ENCODE assay signal across 14 cellular contexts in the genomic region with DNA sequence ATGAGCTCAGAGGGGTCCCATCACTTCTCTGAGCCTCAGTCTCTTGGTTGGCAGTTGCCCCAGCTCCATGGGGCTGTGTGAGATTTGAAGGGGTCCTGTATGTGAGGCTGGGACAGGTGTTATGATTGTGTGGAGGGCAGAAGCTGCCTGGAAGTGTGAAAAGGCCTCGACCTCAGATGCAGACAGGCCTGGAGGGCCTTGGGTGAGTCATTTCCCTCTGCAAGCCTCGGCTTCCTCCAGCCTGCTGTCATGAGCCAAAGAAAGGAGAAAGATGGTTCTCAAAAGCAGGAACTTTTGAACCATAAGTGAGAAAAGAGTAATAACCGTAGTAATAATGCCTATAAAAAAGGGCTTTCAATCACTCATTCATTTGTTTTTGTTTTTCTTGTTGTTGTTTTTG. TPM values are rescaled to one million over a fixed set of nuclear protein-coding genes. Genes with fewer than 3 reads are reported as not detected.
A peak's percentile ranks its signal among the peaks of the same experiment; 100 is the strongest.
DNase-seq lines count a peak whose midpoint lies in the region; ATAC-seq and TF ChIP-seq lines count a peak whose summit lies in the region.
"Had no signal": no experiment of that assay in that cellular context is flagged by ENCODE, and none has a peak within 500 bp of the region (broad histone marks: within the 10 kb centered on the region; RNA-seq: fewer than 3 reads in every experiment).

No MANE protein-coding gene starts in this region.

- H3K27ac Mint-ChIP-seq in activated naive CD4-positive, alpha-beta T cell treated with anti-CD3 and anti-CD28 coated beads, Interleukin-2, amount 10 ng/mL, durations not matched to agents 7 days and 5 days, result no peak overlapping the region
- no peak overlapping the region for H3K27ac Mint-ChIP-seq in stimulated activated naive CD8-positive, alpha-beta T cell treated with anti-CD3 and anti-CD28 coated beads, Interleukin-15, amount 100 ng/mL, for 72 hours
- H3K27ac Mint-ChIP-seq: activated T-helper 2 cell treated with anti-CD3 and anti-CD28 coated beads, Interferon-gamma antibody, Interleukin-2, Interleukin-4, amounts not matched to agents 10 μg/mL and 5 μg/mL and 100 μg/mL, durations not matched to agents 14 hours and 24 hours and 36 hours; memory B cell; T-helper 2 cell treated with Interferon-gamma antibody and Interleukin-4, amounts not matched to agents 5 μg/mL and 100 μg/mL, for 36 hours had no signal

- TF ChIP-seq CTCF in epithelial cell of esophagus (IDR thresholded peaks at IDR 0.05; ENCODE audit: insufficient read depth, low read depth, low read length, missing control alignments), result no peak

- H3K4me3 ChIP-seq in epithelial cell of esophagus (ENCODE audit: low read length), result no peak overlapping the region
- H3K4me3 ChIP-seq: upper lobe of left lung had no signal

- ATAC-seq in stimulated activated naive CD8-positive, alpha-beta T cell treated with anti-CD3 and anti-CD28 coated beads, Interleukin-15, amount 100 ng/mL, for 72 hours, result peak; percentile 62
- ATAC-seq in GM18907 (IDR thresholded peaks at IDR 0.05; ENCODE audit: unreplicated experiment), result no peak

- no peaks in the 10 kb centered on the region for H3K9me3 Mint-ChIP-seq in activated naive CD4-positive, alpha-beta T cell treated with anti-CD3 and anti-CD28 coated beads, Interleukin-2, amount 10 ng/mL, durations not matched to agents 7 days and 5 days
- H3K9me3 Mint-ChIP-seq in stimulated activated naive CD8-positive, alpha-beta T cell treated with anti-CD3 and anti-CD28 coated beads, Interleukin-15, amount 100 ng/mL, for 72 hours, result no peaks in the 10 kb centered on the region
- H3K9me3 Mint-ChIP-seq: activated T-helper 2 cell treated with anti-CD3 and anti-CD28 coated beads, Interferon-gamma antibody, Interleukin-2, Interleukin-4, amounts not matched to agents 10 μg/mL and 5 μg/mL and 100 μg/mL, durations not matched to agents 14 hours and 24 hours and 36 hours; memory B cell; T-helper 2 cell treated with Interferon-gamma antibody and Interleukin-4, amounts not matched to agents 5 μg/mL and 100 μg/mL, for 36 hours had no signal

- CTCF ChIA-PET in activated naive CD4-positive, alpha-beta T cell treated with anti-CD3 and anti-CD28 coated beads, Interleukin-2, amount 10 ng/mL, durations not matched to agents 7 days and 5 days (lab: Charles Lee), result no interaction called here

- peaks cover 28% of the 10 kb centered on the region for H3K27me3 Mint-ChIP-seq in activated naive CD4-positive, alpha-beta T cell treated with anti-CD3 and anti-CD28 coated beads, Interleukin-2, amount 10 ng/mL, durations not matched to agents 7 days and 5 days
- H3K27me3 Mint-ChIP-seq in stimulated activated naive CD8-positive, alpha-beta T cell treated with anti-CD3 and anti-CD28 coated beads, Interleukin-15, amount 100 ng/mL, for 72 hours, result peaks cover 16% of the 10 kb centered on the region

- peaks cover 6% of the 10 kb centered on the region for H3K4me1 Mint-ChIP-seq in activated naive CD4-positive, alpha-beta T cell treated with anti-CD3 and anti-CD28 coated beads, Interleukin-2, amount 10 ng/mL, durations not matched to agents 7 days and 5 days
- H3K4me1 Mint-ChIP-seq in stimulated activated naive CD8-positive, alpha-beta T cell treated with anti-CD3 and anti-CD28 coated beads, Interleukin-15, amount 100 ng/mL, for 72 hours, result peaks cover 7% of the 10 kb centered on the region

- DNase-seq in activated naive CD4-positive, alpha-beta T cell treated with anti-CD3 and anti-CD28 coated beads, Interleukin-2, amount 10 ng/mL, durations not matched to agents 7 days and 5 days, result peak; percentile 37
- DNase-seq in activated naive CD4-positive, alpha-beta T cell treated with anti-CD3 and anti-CD28 coated beads, Interleukin-2, amount 50 U/mL, for 16 hours, result no peak
- DNase-seq in RPMI7951 (ENCODE audit: low read depth), result peak; percentile 87
- DNase-seq in epithelial cell of esophagus (ENCODE audit: low read depth), result peak; percentile 75
- DNase-seq in stimulated activated naive CD8-positive, alpha-beta T cell treated with anti-CD3 and anti-CD28 coated beads, Interleukin-15, amount 100 ng/mL, for 72 hours, result no peak
- DNase-seq in dedifferentiated amniotic fluid mesenchymal stem cell (ENCODE audit: extremely low spot score), result no peak
- no peak for DNase-seq in iPS-NIHi11 (ENCODE audit: low spot score)
- DNase-seq: glutamatergic neuron, retina had no signal

- H3K36me3 Mint-ChIP-seq in activated naive CD4-positive, alpha-beta T cell treated with anti-CD3 and anti-CD28 coated beads, Interleukin-2, amount 10 ng/mL, durations not matched to agents 7 days and 5 days, result no peaks in the 10 kb centered on the region
- H3K36me3 Mint-ChIP-seq: memory B cell had no signal

- H3K4me3 Mint-ChIP-seq in activated naive CD4-positive, alpha-beta T cell treated with anti-CD3 and anti-CD28 coated beads, Interleukin-2, amount 10 ng/mL, durations not matched to agents 7 days and 5 days, result no peak overlapping the region
- no peak overlapping the region for H3K4me3 Mint-ChIP-seq in stimulated activated naive CD8-positive, alpha-beta T cell treated with anti-CD3 and anti-CD28 coated beads, Interleukin-15, amount 100 ng/mL, for 72 hours
- H3K4me3 Mint-ChIP-seq: memory B cell; T-helper 2 cell treated with Interferon-gamma antibody and Interleukin-4, amounts not matched to agents 5 μg/mL and 100 μg/mL, for 36 hours had no signal

RNA-seq across cellular contexts. Expression of gene SNAI1, which starts 37.5 kb away (rescaled TPM):
- total RNA-seq in RPMI7951 (2014; rRNA removed; shearing (Covaris generic)), result 1.4 and 1.7 TPM in 2 replicates

Comparison
In these comparisons a context has a peak if more than half of its experiments do, and no peak if none do; other contexts are left out.
1. DNase-seq: peak in activated naive CD4-positive, alpha-beta T cell treated with anti-CD3 and anti-CD28 coated beads, Interleukin-2, amount 10 ng/mL, durations not matched to agents 7 days and 5 days (single experiment), RPMI7951 (single experiment) and epithelial cell of esophagus (single experiment); none in activated naive CD4-positive, alpha-beta T cell treated with anti-CD3 and anti-CD28 coated beads, Interleukin-2, amount 50 U/mL, for 16 hours (single experiment), stimulated activated naive CD8-positive, alpha-beta T cell treated with anti-CD3 and anti-CD28 coated beads, Interleukin-15, amount 100 ng/mL, for 72 hours (0 of 2), dedifferentiated amniotic fluid mesenchymal stem cell (single experiment) and iPS-NIHi11 (single experiment).